8 cellular contexts compared by ENCODE assay signal in the genomic region with DNA sequence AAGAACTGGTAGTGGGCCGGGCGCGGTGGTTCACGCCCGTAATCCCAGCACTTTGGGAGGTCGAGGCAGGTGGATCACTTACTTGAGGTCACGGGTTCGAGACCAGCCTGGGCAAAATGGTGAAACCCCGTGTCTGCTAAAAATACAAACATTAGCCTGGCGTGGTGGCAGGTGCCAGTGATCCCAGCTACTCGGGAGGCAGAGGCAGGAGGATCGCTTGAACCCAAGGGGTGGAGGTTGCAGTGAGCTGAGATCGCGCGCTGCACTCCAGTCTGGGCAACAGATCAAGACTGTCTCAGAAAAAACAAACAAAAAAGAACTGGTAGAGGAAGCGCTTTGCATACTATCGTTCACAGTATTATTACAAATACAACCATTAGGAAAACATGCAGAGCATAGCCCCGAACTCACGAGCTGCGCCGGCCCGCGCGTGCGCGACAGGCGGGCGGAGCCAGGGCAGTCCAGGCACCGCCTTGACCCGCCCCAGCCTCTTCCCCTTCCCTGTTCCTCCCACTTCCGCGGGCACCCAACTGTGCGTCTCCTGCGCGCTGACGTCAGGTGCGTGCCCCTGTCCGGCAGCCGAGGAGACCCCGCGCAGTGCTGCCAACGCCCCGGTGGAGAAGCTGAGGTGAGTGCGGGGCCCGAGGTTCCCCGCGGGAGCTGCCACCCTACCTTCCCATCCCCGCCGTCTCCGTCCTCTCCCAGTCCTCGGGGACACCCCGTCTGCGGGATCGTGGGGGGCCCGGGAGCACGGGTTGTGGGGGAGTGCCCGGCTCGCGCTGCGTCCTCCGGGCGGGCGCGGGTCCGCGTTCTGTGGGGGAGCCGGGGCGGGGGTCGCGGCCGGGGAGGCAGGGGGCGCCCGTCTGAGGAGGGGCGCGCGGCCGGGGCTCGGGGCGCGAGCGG. TPM values are rescaled to one million over a fixed set of nuclear protein-coding genes. Genes with fewer than 3 reads are reported as not detected.
DNase-seq lines count a peak whose midpoint lies in the region; ATAC-seq and TF ChIP-seq lines count a peak whose summit lies in the region.

A gene (plus strand): TSS at position 595 of the 903 bp plus-strand sequence. CDS start 25,770 bp downstream, outside the sequence.

- TF ChIP-seq CTCF in ascending aorta (IDR thresholded peaks at IDR 0.05) (no peak), vagina (IDR thresholded peaks at IDR 0.05) (no peak)

- H3K27ac ChIP-seq in ascending aorta (peak within 1 kb of the TSS; percentile 99), right cardiac atrium (ENCODE audit: low read length) (peak within 1 kb of the TSS; percentile 100), rectal smooth muscle tissue (ENCODE audit: low read depth, low read length) (peak within 1 kb of the TSS; percentile 99), vagina (peak within 1 kb of the TSS; percentile 99)

- peaks cover 38% of the 10 kb centered on the region for H3K36me3 Mint-ChIP-seq in T-helper 2 cell treated with Interferon-gamma antibody and Interleukin-4, amounts not matched to agents 5 μg/mL and 100 μg/mL, for 36 hours (ENCODE audit: low read depth)

- DNase-seq in NCI-H2029 (lab: John Stamatoyannopoulos, UW), result peak; percentile 94
- peak; percentile 95 for DNase-seq in T-helper 2 cell treated with Interferon-gamma antibody and Interleukin-4, amounts not matched to agents 5 μg/mL and 100 μg/mL, for 36 hours (ENCODE audit: low spot score)
- peak; percentile 88 to 98 for DNase-seq in ascending aorta (ENCODE audit: low spot score in 2 of 2)
- DNase-seq in right cardiac atrium, result peak; percentile 98 to 99 (median 99)
- peak; percentile 96 to 98 for DNase-seq in vagina (ENCODE audit: extremely low spot score in 2 of 2)

- H3K4me3 Mint-ChIP-seq in T-helper 2 cell treated with Interferon-gamma antibody and Interleukin-4, amounts not matched to agents 5 μg/mL and 100 μg/mL, for 36 hours, result peak within 1 kb of the TSS; percentile 99

- H3K36me3 ChIP-seq in ascending aorta (no peaks in the 10 kb centered on the region), rectal smooth muscle tissue (ENCODE audit: control insufficient read depth, insufficient read depth, low read length) (no peaks in the 10 kb centered on the region), vagina (no peaks in the 10 kb centered on the region)

- peak; percentile 38 to 98 for TF ChIP-seq POLR2A in vagina (IDR thresholded peaks at IDR 0.05)

- peak; percentile 91 for ATAC-seq in GM18502 (IDR thresholded peaks at IDR 0.05; ENCODE audit: poor library complexity, unreplicated experiment)
- ATAC-seq in HG02970 (IDR thresholded peaks at IDR 0.05; ENCODE audit: low FRiP score, unreplicated experiment), result peak; percentile 90
- ATAC-seq in right cardiac atrium, result peak; percentile 97 to 98

- intact Hi-C loops in ascending aorta (cut with DNase I), result loop anchor here (1.0 to 5.0 kb wide), 3 partner anchors 27 to 1265 kb away; a partner anchor contains a TSS
- intact Hi-C loops in right cardiac atrium (cut with DNase I), result no loop called here
- intact Hi-C loops in vagina (cut with DNase I), result no loop called here

- 16% methylated on average over 81 of the region's 81 CpGs for WGBS in right cardiac atrium

- H3K4me1 Mint-ChIP-seq in T-helper 2 cell treated with Interferon-gamma antibody and Interleukin-4, amounts not matched to agents 5 μg/mL and 100 μg/mL, for 36 hours (ENCODE audit: low read depth), result peaks cover 51% of the 10 kb centered on the region

- H3K4me1 ChIP-seq in ascending aorta, result peaks cover 15 to 29% of the 10 kb centered on the region in 2 donors
- H3K4me1 ChIP-seq in right cardiac atrium (ENCODE audit: control insufficient read depth, insufficient read depth, low read length), result peaks cover 9% of the 10 kb centered on the region
- peaks cover 15% of the 10 kb centered on the region for H3K4me1 ChIP-seq in rectal smooth muscle tissue (ENCODE audit: control insufficient read depth, insufficient read depth, low read length)
- H3K4me1 ChIP-seq in vagina, result peaks cover 36% of the 10 kb centered on the region

- H3K9ac ChIP-seq in rectal smooth muscle tissue (ENCODE audit: low read length), result peak within 1 kb of the TSS; percentile 59

- no peaks in the 10 kb centered on the region for H3K27me3 ChIP-seq in ascending aorta
- H3K27me3 ChIP-seq in right cardiac atrium (ENCODE audit: control insufficient read depth, insufficient read depth), result no peaks in the 10 kb centered on the region
- no peaks in the 10 kb centered on the region for H3K27me3 ChIP-seq in rectal smooth muscle tissue (ENCODE audit: control insufficient read depth, insufficient read depth, low read length)
- H3K27me3 ChIP-seq in vagina, result no peaks in the 10 kb centered on the region

- H3K9me3 Mint-ChIP-seq in T-helper 2 cell treated with Interferon-gamma antibody and Interleukin-4, amounts not matched to agents 5 μg/mL and 100 μg/mL, for 36 hours, result peaks cover 6% of the 10 kb centered on the region

- H3K9me3 ChIP-seq in ascending aorta (no peaks in the 10 kb centered on the region), right cardiac atrium (ENCODE audit: control insufficient read depth, low read length) (no peaks in the 10 kb centered on the region), vagina (no peaks in the 10 kb centered on the region)

- peak within 1 kb of the TSS; percentile 99 for H3K27ac Mint-ChIP-seq in T-helper 2 cell treated with Interferon-gamma antibody and Interleukin-4, amounts not matched to agents 5 μg/mL and 100 μg/mL, for 36 hours

- no peaks in the 10 kb centered on the region for H3K27me3 Mint-ChIP-seq in T-helper 2 cell treated with Interferon-gamma antibody and Interleukin-4, amounts not matched to agents 5 μg/mL and 100 μg/mL, for 36 hours (ENCODE audit: low read depth)

- H3K4me3 ChIP-seq in ascending aorta (peak within 1 kb of the TSS; percentile 93 to 100), right cardiac atrium (ENCODE audit: low read length) (peak within 1 kb of the TSS; percentile 97), rectal smooth muscle tissue (ENCODE audit: low read length) (peak within 1 kb of the TSS; percentile 83), vagina (peak within 1 kb of the TSS; percentile 71 to 98)

RNA-seq across cellular contexts. Expression of the gene that starts here (rescaled TPM):
- total RNA-seq in ascending aorta (111 TPM), right cardiac atrium (100 to 1,000 TPM; 121 to 178 (median 133) TPM), vagina (141 TPM)
- 92.1 TPM for polyA plus RNA-seq in right cardiac atrium

Comparison
In these comparisons a context has a peak if more than half of its experiments do, and no peak if none do; other contexts are left out.
1. Peak in every context shown above with its lines: DNase-seq, ATAC-seq, H3K4me3 ChIP-seq and H3K27ac ChIP-seq.